Comparison of ENCODE assay signal across 16 cellular contexts in genomic region chr10:133526957-133527588, GRCh38. TPM values are rescaled to one million over a fixed set of nuclear protein-coding genes. Genes with fewer than 3 reads are reported as not detected.
DNase-seq lines count a peak whose midpoint lies in the region; FAIRE-seq and TF ChIP-seq lines count a peak whose summit lies in the region.
"Had no signal": no experiment of that assay in that cellular context is flagged by ENCODE, and none has a peak within 500 bp of the region (broad histone marks: within the 10 kb centered on the region; RNA-seq: fewer than 3 reads in every experiment).

Gene CYP2E1, plus strand, starts transcription at chr10:133527363. Its CDS starts 33 bp downstream, at chr10:133527396.

- intact Hi-C loops in prostate gland (cut with DNase I), result no loop called here

- FAIRE-seq in GM12891 (lab: Jason Lieb, UNC), result no peak

- no peaks in the 10 kb centered on the region for H4K20me1 ChIP-seq in BLaER1
- H4K20me1 ChIP-seq in Karpas-422 (ENCODE audit: insufficient read depth, low read depth, low read length), result no peaks in the 10 kb centered on the region

- H3K27ac Mint-ChIP-seq in IgD-negative memory B cell (peak within 1 kb of the TSS in 2 of 3 donors; percentile 31 to 47), endodermal cell (no peak within 1 kb of the TSS)
- H3K27ac Mint-ChIP-seq: activated CD4-positive, alpha-beta T cell treated with anti-CD3 and anti-CD28 coated beads for 36 hours; mesothelial cell of epicardium had no signal

- peaks cover 15% of the 10 kb centered on the region for H3K9me3 ChIP-seq in BLaER1
- peaks cover 37% of the 10 kb centered on the region for H3K9me3 ChIP-seq in endodermal cell (ENCODE audit: control insufficient read depth, low read length)
- no peaks in the 10 kb centered on the region for H3K9me3 ChIP-seq in prostate gland
- H3K9me3 ChIP-seq in Karpas-422 (ENCODE audit: low read length), result no peaks in the 10 kb centered on the region

- 52 to 77% methylated on average over 6 to 16 of the region's 16 CpGs for WGBS in endodermal cell (ENCODE audit: insufficient coverage in 1 of 2, insufficient read length in 1 of 2), 2 experiments
- WGBS in prostate gland, result 73% methylated on average over 16 of the region's 16 CpGs

- H3K9ac ChIP-seq in BLaER1, result no peak within 1 kb of the TSS
- no peak within 1 kb of the TSS for H3K9ac ChIP-seq in endodermal cell (ENCODE audit: extremely low read depth, low read length, poor library complexity, severe bottlenecking)
- H3K9ac ChIP-seq in Karpas-422 (ENCODE audit: low read length), result no peak within 1 kb of the TSS

- H3K4me3 Mint-ChIP-seq in IgD-negative memory B cell (peak within 1 kb of the TSS in 1 of 4 donors; percentile 55), endodermal cell (peak within 1 kb of the TSS; percentile 9)
- H3K4me3 Mint-ChIP-seq: mesothelial cell of epicardium had no signal

- H3K27ac ChIP-seq in BLaER1 (0 out of 2 replicates have a peak within 1 kb of the TSS, but pooled peaks have one; percentile 72), endodermal cell (ENCODE audit: low read depth, low read length) (no peak within 1 kb of the TSS), prostate gland (no peak within 1 kb of the TSS), Karpas-422 (ENCODE audit: low read length) (no peak within 1 kb of the TSS)

- H3K79me2 ChIP-seq in Karpas-422 (ENCODE audit: low read length), result no peaks in the 10 kb centered on the region

- no peaks in the 10 kb centered on the region for H3K9me2 ChIP-seq in Karpas-422 (replicated peaks; ENCODE audit: insufficient read depth, low read length)

- H3K27me3 ChIP-seq in BLaER1 (no peaks in the 10 kb centered on the region), endodermal cell (ENCODE audit: control insufficient read depth, insufficient read depth, low read length, poor library complexity, severe bottlenecking) (no peaks in the 10 kb centered on the region), prostate gland (replicated peaks; ENCODE audit: insufficient read depth) (no peaks in the 10 kb centered on the region), Karpas-422 (ENCODE audit: low read length) (no peaks in the 10 kb centered on the region)
- H3K27me3 ChIP-seq: MG63 had no signal

- no peaks in the 10 kb centered on the region for H3K36me3 Mint-ChIP-seq in IgD-negative memory B cell
- no peaks in the 10 kb centered on the region for H3K36me3 Mint-ChIP-seq in endodermal cell (ENCODE audit: low read depth)
- H3K36me3 Mint-ChIP-seq: brain had no signal

- H3K4me2 ChIP-seq in BLaER1 (0 out of 2 replicates have a peak within 1 kb of the TSS, but pooled peaks have one; percentile 89), Karpas-422 (ENCODE audit: low read depth, low read length, poor library complexity, severe bottlenecking) (no peak within 1 kb of the TSS)

- H3K9me3 Mint-ChIP-seq in IgD-negative memory B cell (peaks cover 4 to 13% (median 10%) of the 10 kb centered on the region in 3 donors), endodermal cell (peaks cover 85% of the 10 kb centered on the region)

- DNase-seq in endodermal cell (no peak), prostate gland (ENCODE audit: low spot score) (no peak), SKM-1 treated with dmso at 0.1 percent for 144 hours (lab: John Stamatoyannopoulos, UW; ENCODE audit: unreplicated experiment) (no peak), GM12891 (ENCODE audit: insufficient read length, low spot score) (no peak), SW480 (ENCODE audit: low spot score) (no peak), Karpas-422 (no peak)
- DNase-seq: activated CD4-positive, alpha-beta T cell treated with anti-CD3 and anti-CD28 coated beads for 36 hours; GF-D8; HCEC 1CT; MG63; NCI-H2171; stimulated activated CD4-positive, alpha-beta T cell treated with anti-CD3 and anti-CD28 coated beads, Interleukin-1b, Interleukin-23, amount 100 ng/mL, for 48 hours had no signal

- peaks cover 37% of the 10 kb centered on the region for H3K4me1 ChIP-seq in BLaER1
- no peaks in the 10 kb centered on the region for H3K4me1 ChIP-seq in endodermal cell (ENCODE audit: control insufficient read depth, insufficient read depth, low read length)
- no peaks in the 10 kb centered on the region for H3K4me1 ChIP-seq in prostate gland (replicated peaks)
- H3K4me1 ChIP-seq in Karpas-422 (ENCODE audit: low read length), result no peaks in the 10 kb centered on the region

- TF ChIP-seq CTCF in endodermal cell (conservative IDR thresholded peaks at IDR 0.05) (no peak), prostate gland (IDR thresholded peaks at IDR 0.05) (no peak)

- TF ChIP-seq POLR2A in prostate gland (IDR thresholded peaks at IDR 0.05) (no peak), GM12891 (IDR thresholded peaks at IDR 0.05; ENCODE audit: low read depth, low read length) (no peak)

- H3K4me3 ChIP-seq in BLaER1 (no peak within 1 kb of the TSS), endodermal cell (ENCODE audit: low read length) (no peak within 1 kb of the TSS), prostate gland (peak within 1 kb of the TSS; percentile 17 to 19), Karpas-422 (ENCODE audit: low read length) (no peak within 1 kb of the TSS)
- H3K4me3 ChIP-seq: MG63 had no signal

- H2AFZ ChIP-seq in Karpas-422 (ENCODE audit: low read length), result no peak within 1 kb of the TSS

- H3K27me3 Mint-ChIP-seq in IgD-negative memory B cell (peaks cover 55% of the 10 kb centered on the region), endodermal cell (ENCODE audit: insufficient read depth) (peaks cover 13% of the 10 kb centered on the region)

- H3K4me1 Mint-ChIP-seq in IgD-negative memory B cell, result peaks cover 0 to 15% (median 10%) of the 10 kb centered on the region in 3 donors
- no peaks in the 10 kb centered on the region for H3K4me1 Mint-ChIP-seq in endodermal cell
- H3K4me1 Mint-ChIP-seq: brain, mesothelial cell of epicardium had no signal

- H3K36me3 ChIP-seq in BLaER1 (no peaks in the 10 kb centered on the region), endodermal cell (ENCODE audit: control insufficient read depth, insufficient read depth, low read length) (no peaks in the 10 kb centered on the region), prostate gland (no peaks in the 10 kb centered on the region), Karpas-422 (ENCODE audit: insufficient read depth, low read length) (no peaks in the 10 kb centered on the region)
- H3K36me3 ChIP-seq: MG63 had no signal

TF ChIP-seq in GM12891, 5 proteins besides CTCF, POLR2A, EP300 and RAD21:
- TF ChIP-seq POLR2AphosphoS5 (IDR thresholded peaks at IDR 0.05; ENCODE audit: low read depth, low read length), result no peak
- TF ChIP-seq PAX5 (IDR thresholded peaks at IDR 0.05; ENCODE audit: insufficient read depth, low read length, severe bottlenecking), result no peak
- TF ChIP-seq SPI1 (IDR thresholded peaks at IDR 0.05; ENCODE audit: low read depth, low read length), result no peak

RNA-seq across cellular contexts. Expression of gene CYP2E1, which starts in this region (rescaled TPM):
- not detected for polyA plus RNA-seq in IgD-negative memory B cell
- total RNA-seq in endodermal cell, result under 1 TPM; 0.77 to 0.86 TPM
- 0.57 TPM for polyA plus RNA-seq in endodermal cell (2013, experiment 1 of 2)
- polyA plus RNA-seq in endodermal cell (2013, experiment 2 of 2), result 0.66 TPM
- 1 to 10 TPM; 3.7 to 8.1 TPM for total RNA-seq in prostate gland
- 0.17 TPM for polyA plus RNA-seq in GM12891 (2012; ENCODE audit: low read depth, missing spikeins)
- 0.61 TPM in 1 of 2 replicates, not detected in the other for total RNA-seq in Karpas-422 (2014; rRNA removed; shearing (Covaris generic); ENCODE audit: low replicate concordance)

Comparison
In these comparisons a context has a peak if more than half of its experiments do, and no peak if none do; other contexts are left out.
1. H3K4me3 ChIP-seq: peak in prostate gland (2 of 2); none in BLaER1 (single experiment), endodermal cell (single experiment) and Karpas-422 (single experiment).